9 cellular contexts compared by ENCODE assay signal in the genomic region with DNA sequence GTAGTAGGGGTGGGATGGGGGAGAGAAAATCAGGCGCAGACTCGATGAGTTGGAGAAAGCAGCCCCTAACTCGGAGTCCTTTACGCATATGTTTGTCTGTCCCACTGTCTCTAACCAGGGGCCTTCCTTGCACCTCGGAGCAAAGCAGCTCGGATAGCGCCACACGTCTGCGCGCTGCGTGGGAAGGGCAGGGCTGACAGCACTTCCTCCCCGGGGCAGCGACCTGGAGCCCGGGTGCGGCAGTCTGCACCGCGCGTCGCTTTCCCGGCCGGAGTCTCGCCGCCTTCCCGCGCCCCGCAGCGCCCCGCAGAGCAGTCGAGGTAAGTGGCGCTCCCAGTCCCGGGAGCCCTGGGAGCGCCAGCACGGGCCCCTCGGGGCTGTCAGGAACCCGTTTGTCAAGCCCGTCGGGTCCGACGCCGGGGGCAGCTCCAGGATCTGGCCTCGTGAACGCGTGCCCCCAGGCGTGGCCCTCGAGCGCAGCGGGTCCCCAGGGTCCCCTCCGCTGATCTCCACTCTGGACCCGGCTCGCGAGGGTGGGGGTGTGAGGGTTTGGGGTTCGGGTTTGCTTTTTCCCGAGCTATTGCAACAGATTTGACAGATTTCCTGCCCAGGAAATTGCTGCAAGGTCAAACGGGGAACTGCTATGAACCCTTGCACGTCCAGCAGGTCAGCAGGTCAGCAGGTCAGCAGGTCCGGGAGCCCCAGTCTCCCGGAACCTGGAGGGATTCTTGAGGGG. TPM values are rescaled to one million over a fixed set of nuclear protein-coding genes. Genes with fewer than 3 reads are reported as not detected.
A peak's percentile ranks its signal among the peaks of the same experiment; 100 is the strongest.
DNase-seq lines count a peak whose midpoint lies in the region; ATAC-seq, FAIRE-seq and TF ChIP-seq lines count a peak whose summit lies in the region.
"Had no signal": no experiment of that assay in that cellular context is flagged by ENCODE, and none has a peak within 500 bp of the region (broad histone marks: within the 10 kb centered on the region; RNA-seq: fewer than 3 reads in every experiment).

No MANE protein-coding gene starts in this region.

- H3K27me3 ChIP-seq in astrocyte (ENCODE audit: insufficient read depth, low read length) (no peaks in the 10 kb centered on the region), SJCRH30 (no peaks in the 10 kb centered on the region)
- H3K27me3 ChIP-seq: SJSA1 had no signal

- peak overlapping the region; percentile 66 for H2AFZ ChIP-seq in astrocyte (ENCODE audit: low read depth, low read length)

- no peak for TF ChIP-seq CTCF in astrocyte (IDR thresholded peaks at IDR 0.05; ENCODE audit: insufficient read depth, low read depth, low read length)

- H3K79me2 ChIP-seq in astrocyte (ENCODE audit: insufficient read depth, low read length), result no peaks in the 10 kb centered on the region

- peaks cover 21% of the 10 kb centered on the region for H3K36me3 Mint-ChIP-seq in T-helper 2 cell treated with Interferon-gamma antibody and Interleukin-4, amounts not matched to agents 5 μg/mL and 100 μg/mL, for 36 hours (ENCODE audit: low read depth)
- H3K36me3 Mint-ChIP-seq in astrocyte (ENCODE audit: low read depth, unreplicated experiment), result no peaks in the 10 kb centered on the region

- peak; percentile 15 for TF ChIP-seq POLR2A in GM18505 (IDR thresholded peaks at IDR 0.05; ENCODE audit: borderline replicate concordance, extremely low read depth, insufficient read depth, insufficient read length)

- peak overlapping the region; percentile 38 for H3K4me3 ChIP-seq in astrocyte (ENCODE audit: insufficient read depth, low read depth, low read length)
- H3K4me3 ChIP-seq in SJCRH30, result no peak overlapping the region
- H3K4me3 ChIP-seq: SJSA1 had no signal

- peaks cover 4% of the 10 kb centered on the region for H3K4me1 ChIP-seq in astrocyte (ENCODE audit: insufficient read depth, low read length)
- no peaks in the 10 kb centered on the region for H3K4me1 ChIP-seq in SJCRH30
- H3K4me1 ChIP-seq: SJSA1 had no signal

- ATAC-seq in GM18505 (IDR thresholded peaks at IDR 0.05; ENCODE audit: unreplicated experiment) (peak; percentile 44), HG02973 (IDR thresholded peaks at IDR 0.05; ENCODE audit: unreplicated experiment) (peak; percentile 55), left lobe of liver (peak; percentile 65)

- H3K9me3 Mint-ChIP-seq in T-helper 2 cell treated with Interferon-gamma antibody and Interleukin-4, amounts not matched to agents 5 μg/mL and 100 μg/mL, for 36 hours, result no peaks in the 10 kb centered on the region
- peaks cover 3% of the 10 kb centered on the region for H3K9me3 Mint-ChIP-seq in astrocyte (ENCODE audit: unreplicated experiment)

- peak overlapping the region; percentile 58 for H3K9ac ChIP-seq in astrocyte (ENCODE audit: low read length)

- H3K9me3 ChIP-seq in astrocyte (ENCODE audit: insufficient read depth, low read depth, low read length) (no peaks in the 10 kb centered on the region), SJCRH30 (replicated peaks) (no peaks in the 10 kb centered on the region)
- H3K9me3 ChIP-seq: SJSA1 had no signal

- H3K27ac Mint-ChIP-seq in T-helper 2 cell treated with Interferon-gamma antibody and Interleukin-4, amounts not matched to agents 5 μg/mL and 100 μg/mL, for 36 hours, result peak overlapping the region; percentile 93
- H3K27ac Mint-ChIP-seq in astrocyte (ENCODE audit: unreplicated experiment), result no peak overlapping the region

- no peak for FAIRE-seq in astrocyte (lab: Jason Lieb, UNC)

- H3K27ac ChIP-seq in astrocyte (ENCODE audit: low read depth, low read length) (no peak overlapping the region), SJCRH30 (no peak overlapping the region)
- H3K27ac ChIP-seq: SJSA1 had no signal

- H3K4me2 ChIP-seq in astrocyte (ENCODE audit: low read length), result peak overlapping the region; percentile 79

- H4K20me1 ChIP-seq in astrocyte (ENCODE audit: insufficient read depth, low read length), result no peaks in the 10 kb centered on the region

- no peaks in the 10 kb centered on the region for H3K36me3 ChIP-seq in astrocyte (ENCODE audit: insufficient read depth, low read length)
- H3K36me3 ChIP-seq in SJCRH30, result no peaks in the 10 kb centered on the region
- H3K36me3 ChIP-seq: SJSA1 had no signal

- no peaks in the 10 kb centered on the region for H3K27me3 Mint-ChIP-seq in T-helper 2 cell treated with Interferon-gamma antibody and Interleukin-4, amounts not matched to agents 5 μg/mL and 100 μg/mL, for 36 hours (ENCODE audit: low read depth)
- peaks cover 12% of the 10 kb centered on the region for H3K27me3 Mint-ChIP-seq in astrocyte (ENCODE audit: low read depth, unreplicated experiment)

- H3K4me3 Mint-ChIP-seq in T-helper 2 cell treated with Interferon-gamma antibody and Interleukin-4, amounts not matched to agents 5 μg/mL and 100 μg/mL, for 36 hours, result peak overlapping the region; percentile 95
- H3K4me3 Mint-ChIP-seq in astrocyte (ENCODE audit: unreplicated experiment), result no peak overlapping the region

- peak; percentile 80 for DNase-seq in T-helper 2 cell treated with Interferon-gamma antibody and Interleukin-4, amounts not matched to agents 5 μg/mL and 100 μg/mL, for 36 hours (ENCODE audit: low spot score)
- DNase-seq in astrocyte (ENCODE audit: low read depth) (peak; percentile 15), left lobe of liver (ENCODE audit: low spot score) (peak; percentile 79), SJCRH30 (no peak), SHP77 treated with DMSO at 0.1 percent for 48 hours (lab: John Stamatoyannopoulos, UW) (no peak)
- peak; percentile 47 to 49 for DNase-seq in stimulated activated CD8-positive, alpha-beta memory T cell treated with anti-CD3 and anti-CD28 coated beads, Interleukin-2, amount 100 ng/mL, for 1 hour (ENCODE audit: low read depth in 2 of 2)

- peaks cover 37% of the 10 kb centered on the region for H3K4me1 Mint-ChIP-seq in T-helper 2 cell treated with Interferon-gamma antibody and Interleukin-4, amounts not matched to agents 5 μg/mL and 100 μg/mL, for 36 hours (ENCODE audit: low read depth)
- no peaks in the 10 kb centered on the region for H3K4me1 Mint-ChIP-seq in astrocyte (ENCODE audit: low read depth, unreplicated experiment)

RNA-seq across cellular contexts. Expression of a gene that starts 0.6 kb away (rescaled TPM):
- total RNA-seq in astrocyte (0.23 TPM in 1 of 2 replicates, not detected in the other), left lobe of liver (16.1 TPM)
- total RNA-seq in SJCRH30 (2014; rRNA removed; shearing (Covaris generic)), result not detected in 2 replicates
- total RNA-seq: SJSA1 had no signal

Comparison
In these comparisons a context has a peak if more than half of its experiments do, and no peak if none do; other contexts are left out.
1. DNase-seq: peak in T-helper 2 cell treated with Interferon-gamma antibody and Interleukin-4, amounts not matched to agents 5 μg/mL and 100 μg/mL, for 36 hours (single experiment), astrocyte (single experiment), left lobe of liver (single experiment) and stimulated activated CD8-positive, alpha-beta memory T cell treated with anti-CD3 and anti-CD28 coated beads, Interleukin-2, amount 100 ng/mL, for 1 hour (2 of 2); none in SJCRH30 (0 of 2) and SHP77 treated with DMSO at 0.1 percent for 48 hours (single experiment).
2. RNA of a gene that starts 0.6 kb away (total RNA-seq): 16.1 TPM in left lobe of liver (single experiment); 0.23 TPM in astrocyte and not detected in SJCRH30; every median in the first group is over 10 times any median in the second.
3. Peak in every context shown above with its lines, with median percentiles within 50 percentile points of each other: ATAC-seq.